8 cellular contexts compared by ENCODE assay signal in genomic region chr13:108915095-108915633, GRCh38.
DNase-seq lines count a peak whose midpoint lies in the region; ATAC-seq and TF ChIP-seq lines count a peak whose summit lies in the region.

No MANE protein-coding gene starts in this region.

- ATAC-seq in thoracic aorta (ENCODE audit: insufficient number of reproducible peaks, low FRiP score, low read depth) (no peak), HG02623 (IDR thresholded peaks at IDR 0.05; ENCODE audit: unreplicated experiment) (no peak)

- H3K4me1 ChIP-seq in A673 (ENCODE audit: insufficient read depth, low read length, poor library complexity, severe bottlenecking) (peaks cover 36% of the 10 kb centered on the region), thoracic aorta (ENCODE audit: control insufficient read depth in 1 of 2, low read depth in 2 of 2) (peaks cover 13 to 29% of the 10 kb centered on the region in 2 donors)

- peaks cover 20% of the 10 kb centered on the region for H3K27me3 Mint-ChIP-seq in activated T-helper 2 cell treated with anti-CD3 and anti-CD28 coated beads, Interferon-gamma antibody, Interleukin-2, Interleukin-4, amounts not matched to agents 10 μg/mL and 5 μg/mL and 100 μg/mL, durations not matched to agents 14 hours and 24 hours and 36 hours (ENCODE audit: low read depth)

- H3K4me3 Mint-ChIP-seq in activated T-helper 2 cell treated with anti-CD3 and anti-CD28 coated beads, Interferon-gamma antibody, Interleukin-2, Interleukin-4, amounts not matched to agents 10 μg/mL and 5 μg/mL and 100 μg/mL, durations not matched to agents 14 hours and 24 hours and 36 hours (ENCODE audit: low read depth), result peak overlapping the region; percentile 51

- H3K27ac Mint-ChIP-seq in activated T-helper 2 cell treated with anti-CD3 and anti-CD28 coated beads, Interferon-gamma antibody, Interleukin-2, Interleukin-4, amounts not matched to agents 10 μg/mL and 5 μg/mL and 100 μg/mL, durations not matched to agents 14 hours and 24 hours and 36 hours, result peak overlapping the region; percentile 89

- H3K9me3 ChIP-seq in A673 (ENCODE audit: low read depth, low read length, poor library complexity, severe bottlenecking), result no peaks in the 10 kb centered on the region
- H3K9me3 ChIP-seq in thoracic aorta, result no peaks in the 10 kb centered on the region

- peak overlapping the region; percentile 61 for H3K27ac ChIP-seq in A673 (ENCODE audit: low read depth, low read length, poor library complexity, severe bottlenecking)
- H3K27ac ChIP-seq in thoracic aorta, result peak overlapping the region; percentile 75

- in situ Hi-C loops in KBM-7 (cut with MboI; ENCODE audit: low pct_unique_long_range_greater_than_20kb, low sequenced_read_pairs), result no loop called here

- POLR2A ChIA-PET in A673 (lab: Charles Lee; ENCODE audit: low non-redundant PET) (no interaction called here), GM10248 (lab: Yijun Ruan, JAX) (interaction anchor here (0.5 kb wide), 1 partner anchor 25 kb away, joined by 5 read pairs; no protein-coding TSS in a partner anchor)

- CTCF ChIA-PET in A673 (lab: Charles Lee), result interaction anchor here (1.0 to 1.1 kb wide), 3 partner anchors 48 to 872 kb away, joined by 3 to 6 read pairs (median 3); partner anchors contain the start of gene IRS2
- CTCF ChIA-PET in GM10248 (lab: Yijun Ruan, JAX), result interaction anchor here (0.7 to 5.9 kb wide), 12 partner anchors 8 to 575 kb away, joined by 3 to 69 read pairs (median 4); no protein-coding TSS in a partner anchor

- DNase-seq in A673 (ENCODE audit: low spot score), result peak; percentile 66
- DNase-seq in GM10248 (ENCODE audit: extremely low spot score), result no peak
- DNase-seq in KBM-7, result peak; percentile 49
- no peak for DNase-seq in activated T-helper 2 cell treated with anti-CD3 and anti-CD28 coated beads, Interferon-gamma antibody, Interleukin-2, Interleukin-4, amounts not matched to agents 10 μg/mL and 5 μg/mL and 100 μg/mL, durations not matched to agents 14 hours and 24 hours and 36 hours (ENCODE audit: low spot score)
- peak; percentile 78 for DNase-seq in iris pigment epithelial cell (ENCODE audit: low read depth)
- DNase-seq in thoracic aorta (ENCODE audit: low spot score), result no peak
- no peak for DNase-seq in stimulated activated CD4-positive, alpha-beta T cell treated with anti-CD3 and anti-CD28 coated beads, Interleukin-12 subunit alpha, Interleukin-12 subunit beta, amount 100 ng/mL, for 4 hours

- TF ChIP-seq CTCF in A673 (conservative IDR thresholded peaks at IDR 0.05; ENCODE audit: low read depth, low read length) (peak; percentile 90), GM10248 (IDR thresholded peaks at IDR 0.05; ENCODE audit: control extremely low read depth, extremely low read depth, low read depth, missing control alignments) (peak; percentile 42), thoracic aorta (IDR thresholded peaks at IDR 0.05) (peak; percentile 39)

- H3K27me3 ChIP-seq in A673 (replicated peaks; ENCODE audit: insufficient read depth, low read depth, low read length, poor library complexity), result no peaks in the 10 kb centered on the region
- H3K27me3 ChIP-seq in thoracic aorta (replicated peaks; ENCODE audit: insufficient read depth), result no peaks in the 10 kb centered on the region

- intact Hi-C loops in A673 (cut with micrococcal nuclease; ENCODE audit: unreplicated experiment), result loop anchor here (2.0 to 5.0 kb wide), 5 partner anchors 232 to 1192 kb away; no protein-coding TSS in a partner anchor
- intact Hi-C loops in activated T-helper 2 cell treated with anti-CD3 and anti-CD28 coated beads, Interferon-gamma antibody, Interleukin-2, Interleukin-4, amounts not matched to agents 10 μg/mL and 5 μg/mL and 100 μg/mL, durations not matched to agents 14 hours and 24 hours and 36 hours (cut with micrococcal nuclease), result loop anchor here (1.0 to 5.0 kb wide), 3 partner anchors 16 to 872 kb away; partner anchors contain the start of genes ABHD13 and IRS2

- H3K4me3 ChIP-seq in A673 (ENCODE audit: low read depth, low read length, poor library complexity, severe bottlenecking), result peak overlapping the region; percentile 4
- peak overlapping the region; percentile 56 for H3K4me3 ChIP-seq in thoracic aorta

- no peaks in the 10 kb centered on the region for H3K9me3 Mint-ChIP-seq in activated T-helper 2 cell treated with anti-CD3 and anti-CD28 coated beads, Interferon-gamma antibody, Interleukin-2, Interleukin-4, amounts not matched to agents 10 μg/mL and 5 μg/mL and 100 μg/mL, durations not matched to agents 14 hours and 24 hours and 36 hours

- no peaks in the 10 kb centered on the region for H3K36me3 Mint-ChIP-seq in activated T-helper 2 cell treated with anti-CD3 and anti-CD28 coated beads, Interferon-gamma antibody, Interleukin-2, Interleukin-4, amounts not matched to agents 10 μg/mL and 5 μg/mL and 100 μg/mL, durations not matched to agents 14 hours and 24 hours and 36 hours (ENCODE audit: low read depth)

- no TSS peak for BruUV-seq in A673 (replicated peaks; lab: Mats Ljungman, UMichigan)

- H3K36me3 ChIP-seq in A673 (ENCODE audit: insufficient read depth, low read length, poor library complexity, severe bottlenecking) (no peaks in the 10 kb centered on the region), thoracic aorta (no peaks in the 10 kb centered on the region)

- H3K4me1 Mint-ChIP-seq in activated T-helper 2 cell treated with anti-CD3 and anti-CD28 coated beads, Interferon-gamma antibody, Interleukin-2, Interleukin-4, amounts not matched to agents 10 μg/mL and 5 μg/mL and 100 μg/mL, durations not matched to agents 14 hours and 24 hours and 36 hours (ENCODE audit: low read depth), result peaks cover 19% of the 10 kb centered on the region

Comparison
In these comparisons a context has a peak if more than half of its experiments do, and no peak if none do; other contexts are left out.
1. DNase-seq: peak in A673 (single experiment), KBM-7 (single experiment) and iris pigment epithelial cell (single experiment); none in GM10248 (single experiment), activated T-helper 2 cell treated with anti-CD3 and anti-CD28 coated beads, Interferon-gamma antibody, Interleukin-2, Interleukin-4, amounts not matched to agents 10 μg/mL and 5 μg/mL and 100 μg/mL, durations not matched to agents 14 hours and 24 hours and 36 hours (single experiment), thoracic aorta (single experiment) and stimulated activated CD4-positive, alpha-beta T cell treated with anti-CD3 and anti-CD28 coated beads, Interleukin-12 subunit alpha, Interleukin-12 subunit beta, amount 100 ng/mL, for 4 hours (single experiment).
2. CTCF ChIP-seq: peak in every context shown above with its lines; median percentile 90 in A673; 42 in GM10248; 39 in thoracic aorta.